ENCODE assay signal across 20 cellular contexts in the genomic region with DNA sequence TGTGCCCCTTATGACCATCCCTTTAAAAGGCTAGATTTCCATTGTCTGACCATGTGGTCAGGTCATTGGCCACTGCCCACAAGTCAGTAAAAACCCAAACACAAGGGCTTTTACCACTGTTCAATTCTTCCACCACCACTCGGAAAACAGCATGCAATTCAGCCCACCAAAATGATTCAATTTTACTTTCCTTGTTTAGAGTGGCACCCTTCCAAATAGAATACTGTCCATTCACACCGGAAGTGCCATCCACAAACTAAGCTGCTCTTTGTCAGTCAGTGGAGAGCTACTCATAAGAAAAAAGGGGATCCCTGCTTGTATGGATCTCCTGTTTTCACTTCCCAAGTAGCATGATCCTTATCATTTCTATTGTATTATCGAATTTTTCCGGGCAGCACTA.
DNase-seq lines count a peak whose midpoint lies in the region; FAIRE-seq and TF ChIP-seq lines count a peak whose summit lies in the region.
"Had no signal": no experiment of that assay in that cellular context is flagged by ENCODE, and none has a peak within 500 bp of the region (broad histone marks: within the 10 kb centered on the region; RNA-seq: fewer than 3 reads in every experiment).

No MANE protein-coding gene starts in this region.

- no peak overlapping the region for H2AFZ ChIP-seq in hepatocyte

- H3K36me3 Mint-ChIP-seq in type B pancreatic cell = no peaks in the 10 kb centered on the region
- H3K36me3 Mint-ChIP-seq: IgD-negative memory B cell had no signal

- H3K9me3 Mint-ChIP-seq in type B pancreatic cell = peaks cover 4% of the 10 kb centered on the region
- H3K9me3 Mint-ChIP-seq: H9 had no signal

- H3K4me1 Mint-ChIP-seq in type B pancreatic cell (ENCODE audit: unreplicated experiment) = no peaks in the 10 kb centered on the region

- H3K27ac Mint-ChIP-seq in type B pancreatic cell = peak overlapping the region; percentile 40
- H3K27ac Mint-ChIP-seq: CD4-positive, alpha-beta T cell; H9; IgD-negative memory B cell had no signal

- no peaks in the 10 kb centered on the region for H3K79me2 ChIP-seq in hepatocyte

- no peaks in the 10 kb centered on the region for H3K27me3 ChIP-seq in bronchial epithelial cell (ENCODE audit: control insufficient read depth, insufficient read depth, low read length)
- no peaks in the 10 kb centered on the region for H3K27me3 ChIP-seq in hepatocyte

- no peaks in the 10 kb centered on the region for H4K20me1 ChIP-seq in hepatocyte (ENCODE audit: insufficient read depth, poor library complexity, severe bottlenecking)

- no peaks in the 10 kb centered on the region for H3K9me2 ChIP-seq in hepatocyte (replicated peaks; ENCODE audit: insufficient read depth)

- H3K36me3 ChIP-seq in bronchial epithelial cell (ENCODE audit: control insufficient read depth, insufficient read depth, low read length) (no peaks in the 10 kb centered on the region), hepatocyte (replicated peaks; ENCODE audit: insufficient read depth, low read depth) (no peaks in the 10 kb centered on the region)

- H3K4me3 Mint-ChIP-seq in type B pancreatic cell = no peak overlapping the region
- H3K4me3 Mint-ChIP-seq: CD4-positive, alpha-beta T cell; H9; IgD-negative memory B cell had no signal

- TF ChIP-seq CTCF in bronchial epithelial cell (IDR thresholded peaks at IDR 0.05; ENCODE audit: insufficient read depth, low read length, severe bottlenecking) (no peak), type B pancreatic cell (conservative IDR thresholded peaks at IDR 0.05) (no peak), hepatocyte (IDR thresholded peaks at IDR 0.05; ENCODE audit: poor library complexity) (no peak)

- no peaks in the 10 kb centered on the region for H3K27me3 Mint-ChIP-seq in type B pancreatic cell
- H3K27me3 Mint-ChIP-seq: CD4-positive, alpha-beta T cell; IgD-negative memory B cell had no signal

- H3K4me1 ChIP-seq in hepatocyte (ENCODE audit: insufficient read depth) = no peaks in the 10 kb centered on the region
- H3K4me1 ChIP-seq: A549, Caco-2 had no signal

- no peak for FAIRE-seq in bronchial epithelial cell (lab: Jason Lieb, UNC)
- FAIRE-seq: A549, D721Med, GM12878, H1, HTR-8/SVneo had no signal

- H3K4me3 ChIP-seq in bronchial epithelial cell (ENCODE audit: low read depth, low read length) (no peak overlapping the region), hepatocyte (no peak overlapping the region)
- H3K4me3 ChIP-seq: A549, GM12878 had no signal

- 72% methylated on average over 4 of the region's 4 CpGs for WGBS in hepatocyte (ENCODE audit: low lambda C conversion rate, missing lambda C conversion rate)

- peak; percentile 14 for DNase-seq in EH (ENCODE audit: low read depth)
- peak; percentile 4 for DNase-seq in HS-5 (ENCODE audit: low read depth)
- peak; percentile 3 for DNase-seq in bronchial epithelial cell (ENCODE audit: low read depth)
- DNase-seq in type B pancreatic cell (ENCODE audit: extremely low spot score, unreplicated experiment) = no peak
- no peak for DNase-seq in NCI-H524 (lab: John Stamatoyannopoulos, UW)
- no peak for DNase-seq in hepatocyte (ENCODE audit: low spot score)
- DNase-seq in middle frontal gyrus (ENCODE audit: extremely low spot score, low spot score) = no peak
- DNase-seq: AML-193; Caco-2; CD4-positive, alpha-beta T cell; DMS79; H9; KBM-7 had no signal

- no peaks in the 10 kb centered on the region for H3K9me3 ChIP-seq in hepatocyte (ENCODE audit: low read depth)
- H3K9me3 ChIP-seq: A549, Caco-2 had no signal

- H3K4me2 ChIP-seq in hepatocyte = no peak overlapping the region
- H3K4me2 ChIP-seq: A549 had no signal

- no peak overlapping the region for H3K27ac ChIP-seq in hepatocyte
- H3K27ac ChIP-seq: A549, C4-2B had no signal

Comparison
In these comparisons a context has a peak if more than half of its experiments do, and no peak if none do; other contexts are left out.
1. DNase-seq: peak in EH (single experiment), HS-5 (single experiment) and bronchial epithelial cell (single experiment); none in type B pancreatic cell (single experiment), NCI-H524 (0 of 2), hepatocyte (single experiment) and middle frontal gyrus (single experiment).